22 cellular contexts compared by ENCODE assay signal in genomic region chr11:47502767-47503166, GRCh38. TPM values are rescaled to one million over a fixed set of nuclear protein-coding genes. Genes with fewer than 3 reads are reported as not detected.
A peak's percentile ranks its signal among the peaks of the same experiment; 100 is the strongest.
DNase-seq lines count a peak whose midpoint lies in the region; ATAC-seq and TF ChIP-seq lines count a peak whose summit lies in the region.
"Had no signal": no experiment of that assay in that cellular context is flagged by ENCODE, and none has a peak within 500 bp of the region (broad histone marks: within the 10 kb centered on the region; RNA-seq: fewer than 3 reads in every experiment).

No MANE protein-coding gene starts in this region.

- ATAC-seq in HG02759 (IDR thresholded peaks at IDR 0.05; ENCODE audit: unreplicated experiment) = no peak
- ATAC-seq: PC-3; stimulated activated naive CD8-positive, alpha-beta T cell treated with anti-CD3 and anti-CD28 coated beads, Interleukin-15, Interleukin-2, amounts not matched to agents 100 U/mL and 50 U/mL, for 24 hours had no signal

- no peak overlapping the region for H3K27ac ChIP-seq in HEK293 (ENCODE audit: extremely low read depth, low read depth, low read length)
- peak overlapping the region; percentile 13 for H3K27ac ChIP-seq in neutrophil
- H3K27ac ChIP-seq: BLaER1, tibial nerve had no signal

- in situ Hi-C loops in ACHN (cut with HindIII; ENCODE audit: low pct_ligation_motif_present, low pct_unique_long_range_greater_than_20kb, low sequenced_read_pairs) = no loop called here

- no peak for DNase-seq in activated CD4-positive, alpha-beta memory T cell treated with anti-CD3 and anti-CD28 coated beads for 36 hours
- no peak for DNase-seq in activated CD4-positive, alpha-beta memory T cell treated with anti-CD3 and anti-CD28 coated beads, Interleukin-2, amount 10 ng/mL, durations not matched to agents 7 days and 5 days
- no peak for DNase-seq in activated T-helper 2 cell treated with anti-CD3 and anti-CD28 coated beads, Interferon-gamma antibody, Interleukin-2, Interleukin-4, amounts not matched to agents 10 μg/mL and 5 μg/mL and 100 μg/mL, durations not matched to agents 14 hours and 24 hours and 36 hours (ENCODE audit: low spot score)
- DNase-seq in GOT3 (lab: John Stamatoyannopoulos, UW) (no peak), ACHN (no peak)
- DNase-seq: activated CD4-positive, alpha-beta T cell treated with anti-CD3 and anti-CD28 coated beads, Interleukin-2, amount 50 U/mL, for 48 hours; Calu3; cortex of kidney; NCI-H1105; NCI-H2081; occipital lobe; PC-3; stimulated activated CD4-positive, alpha-beta T cell treated with anti-CD3 and anti-CD28 coated beads, Interleukin-2, amount 100 ng/mL, for 48 hours; stimulated activated naive CD8-positive, alpha-beta T cell treated with anti-CD3 and anti-CD28 coated beads, Interleukin-15, Interleukin-2, amounts not matched to agents 100 U/mL and 50 U/mL, for 24 hours had no signal

- no peaks in the 10 kb centered on the region for H3K27me3 ChIP-seq in neutrophil
- H3K27me3 ChIP-seq: BLaER1, tibial nerve had no signal

- no peaks in the 10 kb centered on the region for H3K27me3 Mint-ChIP-seq in activated CD4-positive, alpha-beta memory T cell treated with anti-CD3 and anti-CD28 coated beads for 36 hours
- no peaks in the 10 kb centered on the region for H3K27me3 Mint-ChIP-seq in activated CD4-positive, alpha-beta memory T cell treated with anti-CD3 and anti-CD28 coated beads, Interleukin-2, amount 10 ng/mL, durations not matched to agents 7 days and 5 days
- H3K27me3 Mint-ChIP-seq in activated T-helper 2 cell treated with anti-CD3 and anti-CD28 coated beads, Interferon-gamma antibody, Interleukin-2, Interleukin-4, amounts not matched to agents 10 μg/mL and 5 μg/mL and 100 μg/mL, durations not matched to agents 14 hours and 24 hours and 36 hours (ENCODE audit: low read depth) = no peaks in the 10 kb centered on the region

- peak overlapping the region; percentile 42 for H3K27ac Mint-ChIP-seq in activated CD4-positive, alpha-beta memory T cell treated with anti-CD3 and anti-CD28 coated beads for 36 hours
- H3K27ac Mint-ChIP-seq in activated CD4-positive, alpha-beta memory T cell treated with anti-CD3 and anti-CD28 coated beads, Interleukin-2, amount 10 ng/mL, durations not matched to agents 7 days and 5 days = no peak overlapping the region
- peak overlapping the region; percentile 4 for H3K27ac Mint-ChIP-seq in activated T-helper 2 cell treated with anti-CD3 and anti-CD28 coated beads, Interferon-gamma antibody, Interleukin-2, Interleukin-4, amounts not matched to agents 10 μg/mL and 5 μg/mL and 100 μg/mL, durations not matched to agents 14 hours and 24 hours and 36 hours

- H3K4me3 ChIP-seq in HEK293 (ENCODE audit: low read depth, low read length) = no peak overlapping the region
- H3K4me3 ChIP-seq in neutrophil (ENCODE audit: low read depth in 1 of 2, low read length in 1 of 2) = no peak overlapping the region
- H3K4me3 ChIP-seq: BLaER1, lung, smooth muscle cell, tibial nerve had no signal

- no peaks in the 10 kb centered on the region for H3K9me3 ChIP-seq in HEK293 (ENCODE audit: control insufficient read depth, insufficient read depth, low read depth, low read length)
- no peaks in the 10 kb centered on the region for H3K9me3 ChIP-seq in neutrophil
- H3K9me3 ChIP-seq: BLaER1, tibial nerve had no signal

- peaks cover 19% of the 10 kb centered on the region for H3K4me1 ChIP-seq in HEK293 (ENCODE audit: control insufficient read depth, insufficient read depth, low read length)
- peaks cover 42 to 46% of the 10 kb centered on the region in 2 experiments for H3K4me1 ChIP-seq in neutrophil (ENCODE audit: control insufficient read depth in 1 of 2, insufficient read depth in 1 of 2, low read depth in 1 of 2, low read length in 1 of 2)

- no peak for TF ChIP-seq CTCF in HEK293 (tag by site-specific recombination; IDR thresholded peaks at IDR 0.05)
- no peak for TF ChIP-seq CTCF in neutrophil (IDR thresholded peaks at IDR 0.05)

- peaks cover 14% of the 10 kb centered on the region for H3K36me3 Mint-ChIP-seq in activated CD4-positive, alpha-beta memory T cell treated with anti-CD3 and anti-CD28 coated beads for 36 hours
- H3K36me3 Mint-ChIP-seq in activated CD4-positive, alpha-beta memory T cell treated with anti-CD3 and anti-CD28 coated beads, Interleukin-2, amount 10 ng/mL, durations not matched to agents 7 days and 5 days (ENCODE audit: low read depth) = peaks cover 35% of the 10 kb centered on the region
- peaks cover 48% of the 10 kb centered on the region for H3K36me3 Mint-ChIP-seq in activated T-helper 2 cell treated with anti-CD3 and anti-CD28 coated beads, Interferon-gamma antibody, Interleukin-2, Interleukin-4, amounts not matched to agents 10 μg/mL and 5 μg/mL and 100 μg/mL, durations not matched to agents 14 hours and 24 hours and 36 hours (ENCODE audit: low read depth)

- CTCF ChIA-PET in activated CD4-positive, alpha-beta memory T cell treated with anti-CD3 and anti-CD28 coated beads for 36 hours (lab: Charles Lee) = no interaction called here
- CTCF ChIA-PET in activated CD4-positive, alpha-beta memory T cell treated with anti-CD3 and anti-CD28 coated beads, Interleukin-2, amount 10 ng/mL, durations not matched to agents 7 days and 5 days (lab: Charles Lee) = no interaction called here
- CTCF ChIA-PET in HEK293 (lab: Yijun Ruan, JAX) = no interaction called here

- intact Hi-C loops in activated CD4-positive, alpha-beta memory T cell treated with anti-CD3 and anti-CD28 coated beads for 36 hours (cut with micrococcal nuclease) = no loop called here
- intact Hi-C loops in activated T-helper 2 cell treated with anti-CD3 and anti-CD28 coated beads, Interferon-gamma antibody, Interleukin-2, Interleukin-4, amounts not matched to agents 10 μg/mL and 5 μg/mL and 100 μg/mL, durations not matched to agents 14 hours and 24 hours and 36 hours (cut with micrococcal nuclease) = no loop called here

- H3K4me1 Mint-ChIP-seq in activated CD4-positive, alpha-beta memory T cell treated with anti-CD3 and anti-CD28 coated beads for 36 hours (ENCODE audit: low read depth) = peaks cover 63% of the 10 kb centered on the region
- H3K4me1 Mint-ChIP-seq in activated CD4-positive, alpha-beta memory T cell treated with anti-CD3 and anti-CD28 coated beads, Interleukin-2, amount 10 ng/mL, durations not matched to agents 7 days and 5 days = peaks cover 52% of the 10 kb centered on the region
- H3K4me1 Mint-ChIP-seq in activated T-helper 2 cell treated with anti-CD3 and anti-CD28 coated beads, Interferon-gamma antibody, Interleukin-2, Interleukin-4, amounts not matched to agents 10 μg/mL and 5 μg/mL and 100 μg/mL, durations not matched to agents 14 hours and 24 hours and 36 hours (ENCODE audit: low read depth) = peaks cover 48% of the 10 kb centered on the region

- H3K4me3 Mint-ChIP-seq in activated CD4-positive, alpha-beta memory T cell treated with anti-CD3 and anti-CD28 coated beads for 36 hours = no peak overlapping the region
- H3K4me3 Mint-ChIP-seq in activated CD4-positive, alpha-beta memory T cell treated with anti-CD3 and anti-CD28 coated beads, Interleukin-2, amount 10 ng/mL, durations not matched to agents 7 days and 5 days = no peak overlapping the region
- no peak overlapping the region for H3K4me3 Mint-ChIP-seq in activated T-helper 2 cell treated with anti-CD3 and anti-CD28 coated beads, Interferon-gamma antibody, Interleukin-2, Interleukin-4, amounts not matched to agents 10 μg/mL and 5 μg/mL and 100 μg/mL, durations not matched to agents 14 hours and 24 hours and 36 hours (ENCODE audit: low read depth)
- H3K4me3 Mint-ChIP-seq: T-helper 1 cell treated with Interleukin-12 subunit alpha and Interleukin-12 subunit beta and Interleukin-4 antibody, amounts not matched to agents 30 μg/mL and 1 μg/mL, for 36 hours had no signal

- H3K36me3 ChIP-seq in HEK293 (ENCODE audit: control insufficient read depth in 2 of 2, insufficient read depth in 1 of 2, low read length in 2 of 2) = peaks cover 0 to 14% of the 10 kb centered on the region in 2 experiments; a peak in 1 of 3 replicates
- H3K36me3 ChIP-seq in neutrophil = no peaks in the 10 kb centered on the region
- H3K36me3 ChIP-seq: tibial nerve had no signal

- POLR2A ChIA-PET in activated CD4-positive, alpha-beta memory T cell treated with anti-CD3 and anti-CD28 coated beads for 36 hours (lab: Charles Lee) = no interaction called here
- POLR2A ChIA-PET in activated CD4-positive, alpha-beta memory T cell treated with anti-CD3 and anti-CD28 coated beads, Interleukin-2, amount 10 ng/mL, durations not matched to agents 7 days and 5 days (lab: Charles Lee) = no interaction called here
- POLR2A ChIA-PET in HEK293 (lab: Yijun Ruan, JAX) = no interaction called here

- H3K9me3 Mint-ChIP-seq in activated CD4-positive, alpha-beta memory T cell treated with anti-CD3 and anti-CD28 coated beads for 36 hours = no peaks in the 10 kb centered on the region
- H3K9me3 Mint-ChIP-seq in activated CD4-positive, alpha-beta memory T cell treated with anti-CD3 and anti-CD28 coated beads, Interleukin-2, amount 10 ng/mL, durations not matched to agents 7 days and 5 days = no peaks in the 10 kb centered on the region
- no peaks in the 10 kb centered on the region for H3K9me3 Mint-ChIP-seq in activated T-helper 2 cell treated with anti-CD3 and anti-CD28 coated beads, Interferon-gamma antibody, Interleukin-2, Interleukin-4, amounts not matched to agents 10 μg/mL and 5 μg/mL and 100 μg/mL, durations not matched to agents 14 hours and 24 hours and 36 hours
- H3K9me3 Mint-ChIP-seq: T-helper 1 cell treated with Interleukin-12 subunit alpha and Interleukin-12 subunit beta and Interleukin-4 antibody, amounts not matched to agents 30 μg/mL and 1 μg/mL, for 36 hours had no signal

TF ChIP-seq in HEK293, 187 proteins besides CTCF, POLR2A, EP300 and RAD21:
- TF ChIP-seq ZNF2 (tag by site-specific recombination; IDR thresholded peaks at IDR 0.05) (no peak), PRDM1 (tag by site-specific recombination; IDR thresholded peaks at IDR 0.05) (peak; percentile 73), ZNF121 (tag by site-specific recombination; IDR thresholded peaks at IDR 0.05) (0 out of 2 replicates have a peak, but pooled peaks have one; percentile 34)

RNA-seq across cellular contexts. Expression of gene CELF1, which starts 50.2 kb away (rescaled TPM):
- 100 to 1,000 TPM; 103 to 115 TPM for total RNA-seq in activated CD4-positive, alpha-beta memory T cell treated with anti-CD3 and anti-CD28 coated beads for 36 hours
- 100 to 1,000 TPM; 104 to 105 TPM for total RNA-seq in activated CD4-positive, alpha-beta memory T cell treated with anti-CD3 and anti-CD28 coated beads, Interleukin-2, amount 10 ng/mL, durations not matched to agents 7 days and 5 days
- 129 and 132 TPM in 2 replicates for total RNA-seq in activated T-helper 2 cell treated with anti-CD3 and anti-CD28 coated beads, Interferon-gamma antibody, Interleukin-2, Interleukin-4, amounts not matched to agents 10 μg/mL and 5 μg/mL and 100 μg/mL, durations not matched to agents 14 hours and 24 hours and 36 hours

RNA-seq across cellular contexts. Expression of gene RAPSN, which starts 53.8 kb away (rescaled TPM):
- total RNA-seq in activated CD4-positive, alpha-beta memory T cell treated with anti-CD3 and anti-CD28 coated beads for 36 hours = under 1 TPM in 1 of 2 experiments, not detected in 1; 0.22 TPM
- total RNA-seq in activated CD4-positive, alpha-beta memory T cell treated with anti-CD3 and anti-CD28 coated beads, Interleukin-2, amount 10 ng/mL, durations not matched to agents 7 days and 5 days = under 1 TPM; 0.30 to 0.65 TPM
- total RNA-seq in activated T-helper 2 cell treated with anti-CD3 and anti-CD28 coated beads, Interferon-gamma antibody, Interleukin-2, Interleukin-4, amounts not matched to agents 10 μg/mL and 5 μg/mL and 100 μg/mL, durations not matched to agents 14 hours and 24 hours and 36 hours = 0.18 and 1.3 TPM in 2 replicates
- total RNA-seq: occipital lobe, PC-3, smooth muscle cell had no signal
